ENCODE assay signal across 9 cellular contexts in genomic region chr3:85567074-85567676, GRCh38.
A peak's percentile ranks its signal among the peaks of the same experiment; 100 is the strongest.
DNase-seq lines count a peak whose midpoint lies in the region; ATAC-seq, FAIRE-seq and TF ChIP-seq lines count a peak whose summit lies in the region.
"Had no signal": no experiment of that assay in that cellular context is flagged by ENCODE, and none has a peak within 500 bp of the region (broad histone marks: within the 10 kb centered on the region; RNA-seq: fewer than 3 reads in every experiment).

No MANE protein-coding gene starts in this region.

- TF ChIP-seq CTCF in ascending aorta (IDR thresholded peaks at IDR 0.05) (peak in 2 of 3 experiments; percentile 31 to 46), kidney epithelial cell (IDR thresholded peaks at IDR 0.05; ENCODE audit: insufficient read depth, low read length, poor library complexity, severe bottlenecking) (peak; percentile 68)

- H3K9me3 ChIP-seq in ascending aorta: no peaks in the 10 kb centered on the region
- H3K9me3 ChIP-seq: BLaER1 had no signal

- DNase-seq in NCI-H1436 (lab: John Stamatoyannopoulos, UW) (peak; percentile 3), NCI-H1436 treated with DMSO at 0.1 percent for 48 hours (lab: John Stamatoyannopoulos, UW) (no peak), NCI-H187 treated with DMSO at 0.1 percent for 48 hours (lab: John Stamatoyannopoulos, UW) (peak; percentile 3), ascending aorta (ENCODE audit: low spot score in 2 of 2) (peak in 1 of 2 donors; percentile 66), kidney epithelial cell (ENCODE audit: low read depth) (no peak), RCC 7860 (ENCODE audit: low spot score) (no peak)

- ATAC-seq in GM21737 (IDR thresholded peaks at IDR 0.05; ENCODE audit: unreplicated experiment): peak; percentile 76
- ATAC-seq in GM18870 (IDR thresholded peaks at IDR 0.05; ENCODE audit: unreplicated experiment): no peak

- no peak for FAIRE-seq in RCC 7860 (lab: Jason Lieb, UNC)

- H3K27me3 ChIP-seq in ascending aorta: no peaks in the 10 kb centered on the region
- H3K27me3 ChIP-seq in kidney epithelial cell (ENCODE audit: control insufficient read depth, insufficient read depth, low read length): no peaks in the 10 kb centered on the region
- H3K27me3 ChIP-seq: BLaER1 had no signal

- H3K27ac ChIP-seq in ascending aorta: no peak overlapping the region
- H3K27ac ChIP-seq: BLaER1 had no signal

- H3K36me3 ChIP-seq in ascending aorta (no peaks in the 10 kb centered on the region), kidney epithelial cell (ENCODE audit: control insufficient read depth, insufficient read depth, low read length) (no peaks in the 10 kb centered on the region)
- H3K36me3 ChIP-seq: BLaER1 had no signal

- intact Hi-C loops in ascending aorta (cut with DNase I): no loop called here

- H3K4me3 ChIP-seq in ascending aorta: no peak overlapping the region
- H3K4me3 ChIP-seq in kidney epithelial cell (ENCODE audit: low read depth, low read length): no peak overlapping the region
- H3K4me3 ChIP-seq: BLaER1 had no signal

- no peaks in the 10 kb centered on the region for H3K4me1 ChIP-seq in ascending aorta
- H3K4me1 ChIP-seq: BLaER1 had no signal

Comparison
In these comparisons a context has a peak if more than half of its experiments do, and no peak if none do; other contexts are left out.
1. DNase-seq: peak in NCI-H1436 (single experiment) and NCI-H187 treated with DMSO at 0.1 percent for 48 hours (single experiment); none in NCI-H1436 treated with DMSO at 0.1 percent for 48 hours (single experiment), kidney epithelial cell (single experiment) and RCC 7860 (single experiment).